1 cellular context compared by ENCODE assay signal in genomic region chr16:720507-720989, GRCh38.
TF ChIP-seq lines count a peak whose summit lies in the region.

No MANE protein-coding gene starts in this region.

TF ChIP-seq in K562, 482 proteins besides CTCF, POLR2A, EP300 and RAD21 (continues in another document):
- peak; percentile 80; the same call in 1 of the 2 replicates for TF ChIP-seq KAT7 (CRISPR knock-in tag; IDR thresholded peaks at IDR 0.05; ENCODE audit: borderline replicate concordance)
- TF ChIP-seq SUPT5H (IDR thresholded peaks at IDR 0.05): peak; percentile 71
- TF ChIP-seq HDAC1 (IDR thresholded peaks at IDR 0.05): 0 out of 4 replicates have a peak, but pooled peaks of 1 of the 2 experiments have one; percentile 63
- TF ChIP-seq ZNF830 (CRISPR knock-in tag; IDR thresholded peaks at IDR 0.05): peak; percentile 92; the same call in 1 of the 2 replicates
- TF ChIP-seq BDP1 (IDR thresholded peaks at IDR 0.05; ENCODE audit: insufficient read depth, insufficient read length): no peak
- no peak for TF ChIP-seq HNRNPUL1 (IDR thresholded peaks at IDR 0.05; ENCODE audit: low read length)
- TF ChIP-seq NBN (IDR thresholded peaks at IDR 0.05; ENCODE audit: low read depth): 0 out of 2 replicates have a peak, but pooled peaks have one; percentile 38
- no peak for TF ChIP-seq KDM4B (IDR thresholded peaks at IDR 0.05; ENCODE audit: borderline replicate concordance in 2 of 2, low read depth in 1 of 2)
- no peak for TF ChIP-seq MED1 (CRISPR knock-in tag; IDR thresholded peaks at IDR 0.05; ENCODE audit: borderline replicate concordance)
- no peak for TF ChIP-seq TCF15 (CRISPR knock-in tag; IDR thresholded peaks at IDR 0.05)
- TF ChIP-seq STAT5A (IDR thresholded peaks at IDR 0.05; ENCODE audit: borderline replicate concordance, low read length): no peak
- no peak for TF ChIP-seq HNRNPLL (IDR thresholded peaks at IDR 0.05; ENCODE audit: low read depth, low read length, poor library complexity, severe bottlenecking)
- TF ChIP-seq, protein P1, sequence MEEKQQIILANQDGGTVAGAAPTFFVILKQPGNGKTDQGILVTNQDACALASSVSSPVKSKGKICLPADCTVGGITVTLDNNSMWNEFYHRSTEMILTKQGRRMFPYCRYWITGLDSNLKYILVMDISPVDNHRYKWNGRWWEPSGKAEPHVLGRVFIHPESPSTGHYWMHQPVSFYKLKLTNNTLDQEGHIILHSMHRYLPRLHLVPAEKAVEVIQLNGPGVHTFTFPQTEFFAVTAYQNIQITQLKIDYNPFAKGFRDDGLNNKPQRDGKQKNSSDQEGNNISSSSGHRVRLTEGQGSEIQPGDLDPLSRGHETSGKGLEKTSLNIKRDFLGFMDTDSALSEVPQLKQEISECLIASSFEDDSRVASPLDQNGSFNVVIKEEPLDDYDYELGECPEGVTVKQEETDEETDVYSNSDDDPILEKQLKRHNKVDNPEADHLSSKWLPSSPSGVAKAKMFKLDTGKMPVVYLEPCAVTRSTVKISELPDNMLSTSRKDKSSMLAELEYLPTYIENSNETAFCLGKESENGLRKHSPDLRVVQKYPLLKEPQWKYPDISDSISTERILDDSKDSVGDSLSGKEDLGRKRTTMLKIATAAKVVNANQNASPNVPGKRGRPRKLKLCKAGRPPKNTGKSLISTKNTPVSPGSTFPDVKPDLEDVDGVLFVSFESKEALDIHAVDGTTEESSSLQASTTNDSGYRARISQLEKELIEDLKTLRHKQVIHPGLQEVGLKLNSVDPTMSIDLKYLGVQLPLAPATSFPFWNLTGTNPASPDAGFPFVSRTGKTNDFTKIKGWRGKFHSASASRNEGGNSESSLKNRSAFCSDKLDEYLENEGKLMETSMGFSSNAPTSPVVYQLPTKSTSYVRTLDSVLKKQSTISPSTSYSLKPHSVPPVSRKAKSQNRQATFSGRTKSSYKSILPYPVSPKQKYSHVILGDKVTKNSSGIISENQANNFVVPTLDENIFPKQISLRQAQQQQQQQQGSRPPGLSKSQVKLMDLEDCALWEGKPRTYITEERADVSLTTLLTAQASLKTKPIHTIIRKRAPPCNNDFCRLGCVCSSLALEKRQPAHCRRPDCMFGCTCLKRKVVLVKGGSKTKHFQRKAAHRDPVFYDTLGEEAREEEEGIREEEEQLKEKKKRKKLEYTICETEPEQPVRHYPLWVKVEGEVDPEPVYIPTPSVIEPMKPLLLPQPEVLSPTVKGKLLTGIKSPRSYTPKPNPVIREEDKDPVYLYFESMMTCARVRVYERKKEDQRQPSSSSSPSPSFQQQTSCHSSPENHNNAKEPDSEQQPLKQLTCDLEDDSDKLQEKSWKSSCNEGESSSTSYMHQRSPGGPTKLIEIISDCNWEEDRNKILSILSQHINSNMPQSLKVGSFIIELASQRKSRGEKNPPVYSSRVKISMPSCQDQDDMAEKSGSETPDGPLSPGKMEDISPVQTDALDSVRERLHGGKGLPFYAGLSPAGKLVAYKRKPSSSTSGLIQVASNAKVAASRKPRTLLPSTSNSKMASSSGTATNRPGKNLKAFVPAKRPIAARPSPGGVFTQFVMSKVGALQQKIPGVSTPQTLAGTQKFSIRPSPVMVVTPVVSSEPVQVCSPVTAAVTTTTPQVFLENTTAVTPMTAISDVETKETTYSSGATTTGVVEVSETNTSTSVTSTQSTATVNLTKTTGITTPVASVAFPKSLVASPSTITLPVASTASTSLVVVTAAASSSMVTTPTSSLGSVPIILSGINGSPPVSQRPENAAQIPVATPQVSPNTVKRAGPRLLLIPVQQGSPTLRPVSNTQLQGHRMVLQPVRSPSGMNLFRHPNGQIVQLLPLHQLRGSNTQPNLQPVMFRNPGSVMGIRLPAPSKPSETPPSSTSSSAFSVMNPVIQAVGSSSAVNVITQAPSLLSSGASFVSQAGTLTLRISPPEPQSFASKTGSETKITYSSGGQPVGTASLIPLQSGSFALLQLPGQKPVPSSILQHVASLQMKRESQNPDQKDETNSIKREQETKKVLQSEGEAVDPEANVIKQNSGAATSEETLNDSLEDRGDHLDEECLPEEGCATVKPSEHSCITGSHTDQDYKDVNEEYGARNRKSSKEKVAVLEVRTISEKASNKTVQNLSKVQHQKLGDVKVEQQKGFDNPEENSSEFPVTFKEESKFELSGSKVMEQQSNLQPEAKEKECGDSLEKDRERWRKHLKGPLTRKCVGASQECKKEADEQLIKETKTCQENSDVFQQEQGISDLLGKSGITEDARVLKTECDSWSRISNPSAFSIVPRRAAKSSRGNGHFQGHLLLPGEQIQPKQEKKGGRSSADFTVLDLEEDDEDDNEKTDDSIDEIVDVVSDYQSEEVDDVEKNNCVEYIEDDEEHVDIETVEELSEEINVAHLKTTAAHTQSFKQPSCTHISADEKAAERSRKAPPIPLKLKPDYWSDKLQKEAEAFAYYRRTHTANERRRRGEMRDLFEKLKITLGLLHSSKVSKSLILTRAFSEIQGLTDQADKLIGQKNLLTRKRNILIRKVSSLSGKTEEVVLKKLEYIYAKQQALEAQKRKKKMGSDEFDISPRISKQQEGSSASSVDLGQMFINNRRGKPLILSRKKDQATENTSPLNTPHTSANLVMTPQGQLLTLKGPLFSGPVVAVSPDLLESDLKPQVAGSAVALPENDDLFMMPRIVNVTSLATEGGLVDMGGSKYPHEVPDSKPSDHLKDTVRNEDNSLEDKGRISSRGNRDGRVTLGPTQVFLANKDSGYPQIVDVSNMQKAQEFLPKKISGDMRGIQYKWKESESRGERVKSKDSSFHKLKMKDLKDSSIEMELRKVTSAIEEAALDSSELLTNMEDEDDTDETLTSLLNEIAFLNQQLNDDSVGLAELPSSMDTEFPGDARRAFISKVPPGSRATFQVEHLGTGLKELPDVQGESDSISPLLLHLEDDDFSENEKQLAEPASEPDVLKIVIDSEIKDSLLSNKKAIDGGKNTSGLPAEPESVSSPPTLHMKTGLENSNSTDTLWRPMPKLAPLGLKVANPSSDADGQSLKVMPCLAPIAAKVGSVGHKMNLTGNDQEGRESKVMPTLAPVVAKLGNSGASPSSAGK (IDR thresholded peaks at IDR 0.05): peak; percentile 34
- no peak for TF ChIP-seq HDGF (IDR thresholded peaks at IDR 0.05)
- TF ChIP-seq, protein P2, sequence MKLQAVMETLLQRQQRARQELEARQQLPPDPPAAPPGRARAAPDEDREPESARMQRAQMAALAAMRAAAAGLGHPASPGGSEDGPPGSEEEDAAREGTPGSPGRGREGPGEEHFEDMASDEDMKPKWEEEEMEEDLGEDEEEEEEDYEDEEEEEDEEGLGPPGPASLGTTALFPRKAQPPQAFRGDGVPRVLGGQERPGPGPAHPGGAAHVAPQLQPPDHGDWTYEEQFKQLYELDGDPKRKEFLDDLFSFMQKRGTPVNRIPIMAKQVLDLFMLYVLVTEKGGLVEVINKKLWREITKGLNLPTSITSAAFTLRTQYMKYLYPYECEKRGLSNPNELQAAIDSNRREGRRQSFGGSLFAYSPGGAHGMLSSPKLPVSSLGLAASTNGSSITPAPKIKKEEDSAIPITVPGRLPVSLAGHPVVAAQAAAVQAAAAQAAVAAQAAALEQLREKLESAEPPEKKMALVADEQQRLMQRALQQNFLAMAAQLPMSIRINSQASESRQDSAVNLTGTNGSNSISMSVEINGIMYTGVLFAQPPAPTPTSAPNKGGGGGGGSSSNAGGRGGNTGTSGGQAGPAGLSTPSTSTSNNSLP (IDR thresholded peaks at IDR 0.05; ENCODE audit: borderline replicate concordance, low read depth, low read length): no peak
- no peak for TF ChIP-seq KDM5B (IDR thresholded peaks at IDR 0.05; ENCODE audit: insufficient replicate concordance, low read depth, low read length)
- TF ChIP-seq ZNF696 (CRISPR knock-in tag; conservative IDR thresholded peaks at IDR 0.05): no peak
- TF ChIP-seq ZNF57 (CRISPR knock-in tag; IDR thresholded peaks at IDR 0.05): no peak
- TF ChIP-seq CAMTA2 (CRISPR knock-in tag; conservative IDR thresholded peaks at IDR 0.05): no peak
- TF ChIP-seq ZNF184 (CRISPR knock-in tag; IDR thresholded peaks at IDR 0.05): no peak
- TF ChIP-seq TCF3 (CRISPR knock-in tag; IDR thresholded peaks at IDR 0.05): no peak
- TF ChIP-seq ZNF75A (CRISPR knock-in tag; IDR thresholded peaks at IDR 0.05): no peak
- TF ChIP-seq RCOR1 (IDR thresholded peaks at IDR 0.05; ENCODE audit: borderline replicate concordance in 1 of 2, low read depth in 2 of 2, low read length in 2 of 2): peak in 1 of 2 experiments; percentile 61; a peak in 1 of 4 replicates
- TF ChIP-seq, protein P3, sequence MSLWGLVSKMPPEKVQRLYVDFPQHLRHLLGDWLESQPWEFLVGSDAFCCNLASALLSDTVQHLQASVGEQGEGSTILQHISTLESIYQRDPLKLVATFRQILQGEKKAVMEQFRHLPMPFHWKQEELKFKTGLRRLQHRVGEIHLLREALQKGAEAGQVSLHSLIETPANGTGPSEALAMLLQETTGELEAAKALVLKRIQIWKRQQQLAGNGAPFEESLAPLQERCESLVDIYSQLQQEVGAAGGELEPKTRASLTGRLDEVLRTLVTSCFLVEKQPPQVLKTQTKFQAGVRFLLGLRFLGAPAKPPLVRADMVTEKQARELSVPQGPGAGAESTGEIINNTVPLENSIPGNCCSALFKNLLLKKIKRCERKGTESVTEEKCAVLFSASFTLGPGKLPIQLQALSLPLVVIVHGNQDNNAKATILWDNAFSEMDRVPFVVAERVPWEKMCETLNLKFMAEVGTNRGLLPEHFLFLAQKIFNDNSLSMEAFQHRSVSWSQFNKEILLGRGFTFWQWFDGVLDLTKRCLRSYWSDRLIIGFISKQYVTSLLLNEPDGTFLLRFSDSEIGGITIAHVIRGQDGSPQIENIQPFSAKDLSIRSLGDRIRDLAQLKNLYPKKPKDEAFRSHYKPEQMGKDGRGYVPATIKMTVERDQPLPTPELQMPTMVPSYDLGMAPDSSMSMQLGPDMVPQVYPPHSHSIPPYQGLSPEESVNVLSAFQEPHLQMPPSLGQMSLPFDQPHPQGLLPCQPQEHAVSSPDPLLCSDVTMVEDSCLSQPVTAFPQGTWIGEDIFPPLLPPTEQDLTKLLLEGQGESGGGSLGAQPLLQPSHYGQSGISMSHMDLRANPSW (CRISPR knock-in tag; IDR thresholded peaks at IDR 0.05): no peak
- TF ChIP-seq EGR1 (conservative IDR thresholded peaks at IDR 0.05): peak; percentile 60
- no peak for TF ChIP-seq ZSCAN29 (IDR thresholded peaks at IDR 0.05)
- TF ChIP-seq MAZ (CRISPR knock-in tag; conservative IDR thresholded peaks at IDR 0.05 in 1 of 2, IDR thresholded peaks at IDR 0.05 in 1 of 2): peak in 1 of 2 experiments; percentile 72; a peak in 2 of 4 replicates
- TF ChIP-seq TOE1 (IDR thresholded peaks at IDR 0.05; ENCODE audit: borderline replicate concordance): peak; percentile 13; the same call in 1 of the 2 replicates
- TF ChIP-seq TOE1 (CRISPR knock-in tag; IDR thresholded peaks at IDR 0.05; ENCODE audit: borderline replicate concordance, low read depth): no peak
- TF ChIP-seq HDAC2 (IDR thresholded peaks at IDR 0.05): 0 out of 2 replicates have a peak, but pooled peaks have one; percentile 61
- no peak for TF ChIP-seq FOS (IDR thresholded peaks at IDR 0.05; ENCODE audit: extremely low read depth, insufficient read length)
- no peak for TF ChIP-seq BCOR (IDR thresholded peaks at IDR 0.05)
- peak; percentile 44; the same call in 1 of the 2 replicates for TF ChIP-seq ARID1B (IDR thresholded peaks at IDR 0.05)
- TF ChIP-seq ZNF589 (CRISPR knock-in tag; IDR thresholded peaks at IDR 0.05; ENCODE audit: low read depth): no peak; the same call in 1 of the 2 replicates
- no peak for TF ChIP-seq HMG20B (CRISPR knock-in tag; IDR thresholded peaks at IDR 0.05)
- TF ChIP-seq PCBP1 (IDR thresholded peaks at IDR 0.05; ENCODE audit: low read depth, low read length, poor library complexity, severe bottlenecking): no peak
- no peak for TF ChIP-seq NR2C2 (CRISPR knock-in tag; IDR thresholded peaks at IDR 0.05)
- TF ChIP-seq NR2C2 (tag; IDR thresholded peaks at IDR 0.05): no peak
- TF ChIP-seq TFAP4 (CRISPR knock-in tag; IDR thresholded peaks at IDR 0.05; ENCODE audit: borderline replicate concordance): peak; percentile 61
- TF ChIP-seq SAFB (IDR thresholded peaks at IDR 0.05; ENCODE audit: borderline replicate concordance, low read depth, low read length): 0 out of 2 replicates have a peak, but pooled peaks have one; percentile 18
- TF ChIP-seq TAF9B (IDR thresholded peaks at IDR 0.05; ENCODE audit: partially characterized antibody): no peak
- no peak for TF ChIP-seq ARHGAP35 (IDR thresholded peaks at IDR 0.05; ENCODE audit: partially characterized antibody)
- 0 out of 2 replicates have a peak, but pooled peaks have one; percentile 39 for TF ChIP-seq PML (IDR thresholded peaks at IDR 0.05; ENCODE audit: low read length)
- TF ChIP-seq PTBP1 (IDR thresholded peaks at IDR 0.05; ENCODE audit: low read depth, low read length): 0 out of 2 replicates have a peak, but pooled peaks have one; percentile 55
- no peak for TF ChIP-seq PPARD (CRISPR knock-in tag; IDR thresholded peaks at IDR 0.05)
- TF ChIP-seq NFE2 (IDR thresholded peaks at IDR 0.05; ENCODE audit: low read depth): no peak
- TF ChIP-seq YBX1 (IDR thresholded peaks at IDR 0.05): no peak
- TF ChIP-seq SAP30 (IDR thresholded peaks at IDR 0.05; ENCODE audit: borderline replicate concordance, insufficient read depth, low read depth, low read length, poor library complexity, severe bottlenecking): no peak
- TF ChIP-seq SMARCE1 (IDR thresholded peaks at IDR 0.05): 0 out of 2 replicates have a peak, but pooled peaks have one; percentile 22
- peak; percentile 0 for TF ChIP-seq PRPF4 (IDR thresholded peaks at IDR 0.05; ENCODE audit: insufficient read depth, low read depth, low read length, poor library complexity, severe bottlenecking)
- no peak for TF ChIP-seq ZNF699 (CRISPR knock-in tag; IDR thresholded peaks at IDR 0.05; ENCODE audit: insufficient replicate concordance)
- TF ChIP-seq PKNOX1 (IDR thresholded peaks at IDR 0.05): no peak
- TF ChIP-seq JUN (IDR thresholded peaks at IDR 0.05; ENCODE audit: borderline replicate concordance, low read depth, low read length): no peak
- TF ChIP-seq JUN (CRISPR knock-in tag; IDR thresholded peaks at IDR 0.05; ENCODE audit: borderline replicate concordance): no peak
- TF ChIP-seq CBX3 (IDR thresholded peaks at IDR 0.05; ENCODE audit: borderline replicate concordance in 1 of 2, low read length in 2 of 2): 0 out of 3 replicates have a peak, but pooled peaks of 1 of the 2 experiments have one; percentile 12
